In the genomic region with DNA sequence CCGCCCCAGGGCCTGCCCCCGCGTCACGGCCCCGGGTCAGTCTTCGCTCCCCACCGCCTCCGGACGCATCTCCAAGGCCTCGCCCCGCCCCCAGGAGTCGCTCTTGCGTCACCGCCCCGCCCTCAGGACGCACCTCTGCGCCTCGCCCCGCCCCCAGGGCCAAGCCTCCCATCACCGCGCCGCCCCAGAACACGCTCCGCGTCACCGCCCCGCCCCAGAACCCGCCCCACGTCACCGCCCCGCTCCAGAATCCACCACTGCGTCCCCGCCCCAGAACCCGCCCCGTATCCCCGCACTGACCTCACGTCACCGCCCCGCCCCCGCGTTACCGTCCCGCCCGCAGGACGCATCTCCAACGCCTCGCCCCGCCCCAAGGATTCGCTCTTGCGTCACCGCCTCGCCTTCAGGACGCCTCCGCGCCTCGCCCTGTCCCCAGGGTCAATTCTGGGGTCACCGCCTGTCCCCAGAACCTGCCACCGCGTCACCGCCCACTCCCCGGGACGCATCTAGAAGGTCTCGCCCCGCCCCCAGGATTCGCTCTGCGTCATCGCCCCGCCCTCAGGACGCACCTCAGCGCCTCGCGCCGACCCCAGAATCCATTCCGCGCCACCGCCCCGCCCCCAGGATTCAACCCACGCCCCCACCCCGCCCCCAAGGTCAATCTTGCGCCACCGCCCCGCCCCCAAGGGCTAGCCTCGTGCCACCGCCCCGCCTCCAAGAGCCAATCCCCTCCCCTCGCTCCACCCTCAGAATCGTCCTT, we compare ENCODE assay signal across 8 cellular contexts. TPM values are rescaled to one million over a fixed set of nuclear protein-coding genes. Genes with fewer than 3 reads are reported as not detected.
DNase-seq lines count a peak whose midpoint lies in the region; ATAC-seq and TF ChIP-seq lines count a peak whose summit lies in the region.

No MANE protein-coding gene starts in this region.

- peak; percentile 68 for ATAC-seq in stimulated activated naive CD8-positive, alpha-beta T cell treated with anti-CD3 and anti-CD28 coated beads, Interleukin-15, amount 100 ng/mL, for 72 hours

- in situ Hi-C loops in HAP-1 (cut with MboI; ENCODE audit: low sequenced_read_pairs), result no loop called here

- no peak overlapping the region; the same call in 1 of the 2 replicates for H2AFZ ChIP-seq in MM.1S (ENCODE audit: low read length)

- peaks cover 10% of the 10 kb centered on the region for H3F3A ChIP-seq in MM.1S (ENCODE audit: insufficient read depth, low read length)

- H3K9me3 ChIP-seq in HAP-1, result no peaks in the 10 kb centered on the region
- H3K9me3 ChIP-seq in MM.1S (replicated peaks; ENCODE audit: insufficient read depth, low read length), result no peaks in the 10 kb centered on the region

- no peaks in the 10 kb centered on the region for H3K27me3 ChIP-seq in HAP-1 (ENCODE audit: low read depth)
- no peaks in the 10 kb centered on the region for H3K27me3 ChIP-seq in MM.1S (replicated peaks; ENCODE audit: insufficient read depth, low read length)

- H3K27ac ChIP-seq in MM.1S (ENCODE audit: low read length), result peak overlapping the region; percentile 82; the same call in 1 of the 2 replicates

- H3K9me3 Mint-ChIP-seq in neural crest cell, result no peaks in the 10 kb centered on the region
- H3K9me3 Mint-ChIP-seq in stimulated activated naive CD8-positive, alpha-beta T cell treated with anti-CD3 and anti-CD28 coated beads, Interleukin-15, amount 100 ng/mL, for 72 hours, result no peaks in the 10 kb centered on the region

- no peaks in the 10 kb centered on the region; the same call in 1 of the 2 replicates for H3K36me3 ChIP-seq in HAP-1 (replicated peaks)
- no peaks in the 10 kb centered on the region for H3K36me3 ChIP-seq in MM.1S (replicated peaks; ENCODE audit: insufficient read depth, low read length)

- peak overlapping the region; percentile 73 for H3K9ac ChIP-seq in MM.1S (ENCODE audit: low read length)

- H3K9me2 ChIP-seq in MM.1S (replicated peaks; ENCODE audit: insufficient read depth, low read length), result no peaks in the 10 kb centered on the region

- H3K36me3 Mint-ChIP-seq in neural crest cell (ENCODE audit: low read depth), result no peaks in the 10 kb centered on the region

- peak overlapping the region; percentile 91 for H3K4me3 Mint-ChIP-seq in neural crest cell
- H3K4me3 Mint-ChIP-seq in stimulated activated naive CD8-positive, alpha-beta T cell treated with anti-CD3 and anti-CD28 coated beads, Interleukin-15, amount 100 ng/mL, for 72 hours, result peak overlapping the region; percentile 93 to 95

- no peaks in the 10 kb centered on the region for H3K27me3 Mint-ChIP-seq in neural crest cell (ENCODE audit: low read depth)
- no peaks in the 10 kb centered on the region for H3K27me3 Mint-ChIP-seq in stimulated activated naive CD8-positive, alpha-beta T cell treated with anti-CD3 and anti-CD28 coated beads, Interleukin-15, amount 100 ng/mL, for 72 hours

- no peak overlapping the region for H3K4me2 ChIP-seq in MM.1S (ENCODE audit: low read depth, low read length)

- no peaks in the 10 kb centered on the region for H4K20me1 ChIP-seq in MM.1S (ENCODE audit: insufficient read depth, low read length)

- peaks cover 15% of the 10 kb centered on the region for H3K4me1 ChIP-seq in HAP-1
- peaks cover 16% of the 10 kb centered on the region for H3K4me1 ChIP-seq in MM.1S (ENCODE audit: low read length)

- H3K27ac Mint-ChIP-seq in neural crest cell (ENCODE audit: unreplicated experiment), result peak overlapping the region; percentile 100
- H3K27ac Mint-ChIP-seq in stimulated activated naive CD8-positive, alpha-beta T cell treated with anti-CD3 and anti-CD28 coated beads, Interleukin-15, amount 100 ng/mL, for 72 hours, result peak overlapping the region; percentile 99

- peak overlapping the region; percentile 79 for H3K4me3 ChIP-seq in HAP-1
- peak overlapping the region; percentile 88 for H3K4me3 ChIP-seq in MM.1S (ENCODE audit: low read length)
- peak overlapping the region; percentile 76 for H3K4me3 ChIP-seq in fibroblast of villous mesenchyme (ENCODE audit: low read depth, low read length)

- peaks cover 49% of the 10 kb centered on the region for H3K4me1 Mint-ChIP-seq in neural crest cell
- peaks cover 52% of the 10 kb centered on the region for H3K4me1 Mint-ChIP-seq in stimulated activated naive CD8-positive, alpha-beta T cell treated with anti-CD3 and anti-CD28 coated beads, Interleukin-15, amount 100 ng/mL, for 72 hours

- H3K79me2 ChIP-seq in MM.1S (ENCODE audit: low read length), result peaks cover 24% of the 10 kb centered on the region

- TF ChIP-seq CTCF in MM.1S (IDR thresholded peaks at IDR 0.05; ENCODE audit: low read length) (no peak), fibroblast of villous mesenchyme (IDR thresholded peaks at IDR 0.05; ENCODE audit: insufficient read depth, low read depth, low read length) (no peak), neural crest cell (conservative IDR thresholded peaks at IDR 0.05) (no peak)

- DNase-seq in EL (peak; percentile 96), HAP-1 (ENCODE audit: low spot score in 2 of 2) (peak; percentile 95 to 100), MM.1S (peak; percentile 98), SHP77 treated with DMSO at 0.1 percent for 48 hours (lab: John Stamatoyannopoulos, UW) (peak; percentile 92), activated gamma-delta T cell treated with Interleukin-2 at 50 U/mL for 16 hours (peak; percentile 100), fibroblast of villous mesenchyme (ENCODE audit: low read depth) (peak; percentile 100), neural crest cell (ENCODE audit: low read depth, low spot score) (peak; percentile 99)
- DNase-seq in stimulated activated naive CD8-positive, alpha-beta T cell treated with anti-CD3 and anti-CD28 coated beads, Interleukin-15, amount 100 ng/mL, for 72 hours, result peak; percentile 100

RNA-seq across cellular contexts. Expression of a gene that starts 0.4 kb away (rescaled TPM):
- total RNA-seq in fibroblast of villous mesenchyme (5.8 and 7.3 TPM in 2 replicates), neural crest cell (13.2 and 13.8 TPM in 2 replicates)

RNA-seq across cellular contexts. Expression of a gene that starts 2.2 kb away (rescaled TPM):
- 14.2 and 27.2 TPM in 2 replicates for total RNA-seq in fibroblast of villous mesenchyme
- 21.5 and 23.6 TPM in 2 replicates for total RNA-seq in neural crest cell

RNA-seq across cellular contexts. Expression of a gene that starts 48.6 kb away (rescaled TPM):
- total RNA-seq in fibroblast of villous mesenchyme, result under 0.01 TPM in 1 of 2 replicates, not detected in the other
- not detected in 2 replicates for total RNA-seq in neural crest cell

Comparison
In these comparisons a context has a peak if more than half of its experiments do, and no peak if none do; other contexts are left out.
1. Peak in every context shown above with its lines: DNase-seq, ATAC-seq, H3K4me3 ChIP-seq and H3K27ac ChIP-seq.